In the genomic region with DNA sequence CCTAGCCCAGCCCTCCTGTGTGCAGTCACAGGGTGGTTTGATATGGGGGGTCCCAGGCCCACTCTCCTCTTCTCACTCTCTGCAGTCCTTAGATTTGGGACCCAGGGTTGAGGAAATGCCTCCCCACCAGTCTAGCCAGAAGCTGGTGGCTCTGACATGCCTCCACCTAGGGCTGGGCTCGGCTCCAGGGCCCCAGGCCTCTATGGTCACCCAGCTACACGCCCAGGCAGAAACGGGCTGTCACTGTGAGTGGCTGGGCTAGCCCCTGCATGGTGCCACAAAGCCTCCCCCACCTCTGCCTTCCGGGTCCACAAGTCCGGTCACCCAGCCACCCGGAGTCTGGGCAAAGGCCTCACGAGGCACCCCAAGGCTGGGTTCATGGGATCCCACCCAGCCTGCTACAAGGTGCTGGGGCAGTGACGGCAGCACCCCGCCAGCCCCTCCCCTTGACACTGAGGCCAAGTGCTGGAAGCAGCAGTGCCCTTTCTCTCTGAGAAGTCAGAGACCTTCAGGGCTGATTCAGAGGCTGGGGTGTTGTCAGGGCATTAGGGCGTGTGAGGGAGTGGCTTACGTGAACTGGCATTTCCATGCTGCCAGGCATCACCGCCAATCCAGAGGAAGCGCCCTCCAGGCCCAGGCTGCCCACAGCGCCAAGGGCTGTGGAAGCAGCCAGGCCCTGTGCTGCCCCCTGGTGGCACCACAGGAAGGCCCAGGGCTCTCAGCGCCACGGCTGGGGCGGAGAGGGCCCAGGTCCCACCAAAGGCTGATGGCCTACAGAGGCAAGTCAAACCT, we compare ENCODE assay signal across 8 cellular contexts. TPM values are rescaled to one million over a fixed set of nuclear protein-coding genes. Genes with fewer than 3 reads are reported as not detected.
A peak's percentile ranks its signal among the peaks of the same experiment; 100 is the strongest.
DNase-seq lines count a peak whose midpoint lies in the region; ATAC-seq and FAIRE-seq lines count a peak whose summit lies in the region.

No MANE protein-coding gene starts in this region.

- peak overlapping the region; percentile 98 for H3K27ac ChIP-seq in epithelial cell of prostate

- peak; percentile 100 for DNase-seq in HuH-7.5 (ENCODE audit: low spot score)
- peak; percentile 29 for DNase-seq in OCI-M2 (lab: John Stamatoyannopoulos, UW; ENCODE audit: unreplicated experiment)
- peak; percentile 93 for DNase-seq in activated T-cell treated with anti-CD3 and anti-CD28 coated beads for 48 hours (ENCODE audit: low read depth)
- DNase-seq in epithelial cell of prostate (ENCODE audit: low read depth, low spot score), result peak; percentile 95
- DNase-seq in mucosa of gallbladder (ENCODE audit: low spot score), result peak; percentile 92
- peak; percentile 89 to 91 for DNase-seq in stimulated activated CD8-positive, alpha-beta memory T cell treated with anti-CD3 and anti-CD28 coated beads, Interleukin-2, amount 100 ng/mL, for 48 hours (ENCODE audit: low read depth in 2 of 2)

- peak; percentile 92 for FAIRE-seq in G401.6 (lab: Jason Lieb, UNC)

- ATAC-seq in GM19467 (IDR thresholded peaks at IDR 0.05; ENCODE audit: unreplicated experiment), result no peak

RNA-seq across cellular contexts. Expression of a gene that starts 0.6 kb away (rescaled TPM):
- 51.0 TPM for total RNA-seq in mucosa of gallbladder

RNA-seq across cellular contexts. Expression of a gene that starts 2.2 kb away (rescaled TPM):
- 95.5 TPM for total RNA-seq in mucosa of gallbladder

RNA-seq across cellular contexts. Expression of a gene that starts 17.4 kb away (rescaled TPM):
- not detected for total RNA-seq in mucosa of gallbladder

RNA-seq across cellular contexts. Expression of a gene that starts 23.0 kb away (rescaled TPM):
- 94.2 TPM for total RNA-seq in mucosa of gallbladder

RNA-seq across cellular contexts. Expression of a gene that starts 36.8 kb away (rescaled TPM):
- 75.1 TPM for total RNA-seq in mucosa of gallbladder

Comparison
In these comparisons a context has a peak if more than half of its experiments do, and no peak if none do; other contexts are left out.
1. DNase-seq: peak in every context shown above with its lines; median percentile 100 in HuH-7.5; 95 in epithelial cell of prostate; 93 in activated T-cell treated with anti-CD3 and anti-CD28 coated beads for 48 hours; 92 in mucosa of gallbladder; 90 in stimulated activated CD8-positive, alpha-beta memory T cell treated with anti-CD3 and anti-CD28 coated beads, Interleukin-2, amount 100 ng/mL, for 48 hours; 29 in OCI-M2.